15 cellular contexts compared by ENCODE assay signal in genomic region chr10:46441837-46442278, GRCh38. TPM values are rescaled to one million over a fixed set of nuclear protein-coding genes. Genes with fewer than 3 reads are reported as not detected.
DNase-seq lines count a peak whose midpoint lies in the region; ATAC-seq, FAIRE-seq and TF ChIP-seq lines count a peak whose summit lies in the region.
"Not testable (repeated sequence)": the region's sequence is repeated elsewhere in the genome, so short reads cannot be mapped to it uniquely, and the experiment has no call there.
"Had no signal": no experiment of that assay in that cellular context is flagged by ENCODE, and none has a peak within 500 bp of the region (broad histone marks: within the 10 kb centered on the region; RNA-seq: fewer than 3 reads in every experiment).

No MANE protein-coding gene starts in this region.

- H3K9me1 ChIP-seq in K562 (ENCODE audit: control insufficient read depth, insufficient read depth, low read length) = not testable (repeated sequence)

- not testable (repeated sequence) for H2BK15ac ChIP-seq in mesenchymal stem cell (ENCODE audit: low read depth, poor library complexity, severe bottlenecking)

- not testable (repeated sequence) for H3K27ac ChIP-seq in Panc1 (ENCODE audit: low read length); K562 (ENCODE audit: extremely low read depth, low read depth, low read length); mesenchymal stem cell (ENCODE audit: low read length, poor library complexity, severe bottlenecking)
- H3K27ac ChIP-seq in rectal smooth muscle tissue (ENCODE audit: low read depth, low read length) = peak overlapping the region; percentile 27

- in situ Hi-C loops in Panc1 (cut with HindIII; ENCODE audit: low pct_unique_long_range_greater_than_20kb, low sequenced_read_pairs) = not testable (repeated sequence)
- in situ Hi-C loops in K562 (cut with MboI) = loop anchor here (5.0 kb wide), 1 partner anchor 1500 kb away; no protein-coding TSS in a partner anchor

- H3K79me2 ChIP-seq in K562 (ENCODE audit: control insufficient read depth, insufficient read depth, low read length) = not testable (repeated sequence)

- not testable (repeated sequence) for H2AFZ ChIP-seq in K562 (ENCODE audit: low read depth, low read length); mesenchymal stem cell (ENCODE audit: low read depth, low read length)

- not testable (repeated sequence) for H3K4me3 ChIP-seq in BE2C (ENCODE audit: low read depth, low read length); Panc1 (ENCODE audit: low read depth in 2 of 2, low read length in 2 of 2); K562; fibroblast of the aortic adventitia (ENCODE audit: low read depth, low read length); mesenchymal stem cell (ENCODE audit: insufficient read depth in 1 of 2, low read depth in 1 of 2, low read length in 2 of 2); rectal smooth muscle tissue (ENCODE audit: low read length)

- TF ChIP-seq CTCF in BE2C (IDR thresholded peaks at IDR 0.05; ENCODE audit: low read depth, low read length); Panc1 (IDR thresholded peaks at IDR 0.05); K562 (IDR thresholded peaks at IDR 0.05 in 2 of 3, conservative IDR thresholded peaks at IDR 0.05 in 1 of 3; ENCODE audit: insufficient read depth in 2 of 3, low read depth in 1 of 3, low read length in 3 of 3); fibroblast of the aortic adventitia (IDR thresholded peaks at IDR 0.05; ENCODE audit: insufficient read depth, low read length): not testable (repeated sequence)

- not testable (repeated sequence) for H2BK5ac ChIP-seq in mesenchymal stem cell (ENCODE audit: low read depth, low read length, poor library complexity, severe bottlenecking)

- not testable (repeated sequence) for H3K14ac ChIP-seq in mesenchymal stem cell (ENCODE audit: low read length in 2 of 2)

- H4K8ac ChIP-seq in mesenchymal stem cell (ENCODE audit: low read length) = not testable (repeated sequence)

- H2AK5ac ChIP-seq in mesenchymal stem cell (ENCODE audit: low read length, severe bottlenecking) = not testable (repeated sequence)

- H3K18ac ChIP-seq in mesenchymal stem cell (ENCODE audit: low read depth in 1 of 2, low read length in 2 of 2) = not testable (repeated sequence)

- H4K20me1 ChIP-seq in K562 (replicated peaks; ENCODE audit: control insufficient read depth, insufficient read depth, low read length) = not testable (repeated sequence)

- WGBS in K562 (ENCODE audit: insufficient coverage, low coverage, missing lambda C conversion rate) = 0% methylated on average over 5 of the region's 7 CpGs
- 42% methylated on average over 3 of the region's 7 CpGs for WGBS in mesenchymal stem cell

- not testable (repeated sequence) for H3K79me1 ChIP-seq in mesenchymal stem cell (replicated peaks; ENCODE audit: low read length, poor library complexity, severe bottlenecking)

- peak; percentile 78 for FAIRE-seq in K562 (lab: Jason Lieb, UNC)

- TF ChIP-seq RAD21 in K562 (CRISPR knock-in tag; conservative IDR thresholded peaks at IDR 0.05 in 1 of 2, IDR thresholded peaks at IDR 0.05 in 1 of 2) = not testable (repeated sequence)

- DNase-seq in BE2C = peak; percentile 37
- DNase-seq in HPDE6-E6E7 (ENCODE audit: extremely low spot score) = peak; percentile 46
- DNase-seq in Panc1 (ENCODE audit: low read depth, low spot score) = not testable (repeated sequence)
- peak in 3 of 4 experiments; percentile 11 to 65 (median 21) for DNase-seq in K562 (ENCODE audit: extremely low read depth in 1 of 4, low spot score in 3 of 4)
- DNase-seq in fibroblast of the aortic adventitia (ENCODE audit: low read depth) = peak; percentile 26
- DNase-seq in iPS-NIHi11 (ENCODE audit: low spot score) = peak; percentile 2
- DNase-seq in mesenchymal stem cell = peak; percentile 1

- not testable (repeated sequence) for TF ChIP-seq POLR2A in K562 (conservative IDR thresholded peaks at IDR 0.05)

- not testable (repeated sequence) for H3K4me1 ChIP-seq in BE2C; Panc1 (ENCODE audit: control insufficient read depth, insufficient read depth, low read length); K562 (replicated peaks in 1 of 2; ENCODE audit: control insufficient read depth in 2 of 2, insufficient read depth in 2 of 2, low read length in 2 of 2); mesenchymal stem cell (ENCODE audit: control insufficient read depth, insufficient read depth, low read depth, low read length); rectal smooth muscle tissue (ENCODE audit: control insufficient read depth, insufficient read depth, low read length)

- intact Hi-C loops in Panc1 (cut with micrococcal nuclease; ENCODE audit: unreplicated experiment); K562 (cut with micrococcal nuclease): not testable (repeated sequence)

- H3K9me3 ChIP-seq in BE2C; Panc1 (ENCODE audit: control insufficient read depth, insufficient read depth, low read depth, low read length); K562 (replicated peaks; ENCODE audit: control insufficient read depth, insufficient read depth, low read depth, low read length); mesenchymal stem cell (ENCODE audit: control insufficient read depth, low read length): not testable (repeated sequence)

- not testable (repeated sequence) for BruUV-seq in Panc1 (replicated peaks; lab: Mats Ljungman, UMichigan); K562 (replicated peaks; lab: Mats Ljungman, UMichigan)

- not testable (repeated sequence) for H3K4me2 ChIP-seq in K562 (ENCODE audit: insufficient read depth, low read length); mesenchymal stem cell (ENCODE audit: low read length, poor library complexity, severe bottlenecking)

- not testable (repeated sequence) for H4K91ac ChIP-seq in mesenchymal stem cell (ENCODE audit: low read length)

- TF ChIP-seq EP300 in K562 (IDR thresholded peaks at IDR 0.05; ENCODE audit: low read length) = not testable (repeated sequence)

- not testable (repeated sequence) for H3K23ac ChIP-seq in mesenchymal stem cell (ENCODE audit: low read length in 2 of 2)

- not testable (repeated sequence) for H3K4ac ChIP-seq in mesenchymal stem cell (ENCODE audit: low read depth in 1 of 2, low read length in 2 of 2)

- ATAC-seq in Panc1 (peak; percentile 54), K562 (peak; percentile 84)

- not testable (repeated sequence) for H2BK12ac ChIP-seq in mesenchymal stem cell (ENCODE audit: low read length in 2 of 2)

- not testable (repeated sequence) for H3K9ac ChIP-seq in K562 (ENCODE audit: insufficient read depth in 1 of 2, low read depth in 2 of 2, low read length in 2 of 2); mesenchymal stem cell (ENCODE audit: low read length); rectal smooth muscle tissue (ENCODE audit: low read length)

- not testable (repeated sequence) for H3K36me3 ChIP-seq in BE2C; Panc1 (ENCODE audit: control insufficient read depth, insufficient read depth, low read length); K562 (ENCODE audit: control insufficient read depth, insufficient read depth, low read length); mesenchymal stem cell (ENCODE audit: control insufficient read depth in 1 of 2, insufficient read depth in 2 of 2, low read depth in 1 of 2, low read length in 2 of 2); rectal smooth muscle tissue (ENCODE audit: control insufficient read depth, insufficient read depth, low read length)

- H3K27me3 ChIP-seq in BE2C; Panc1 (ENCODE audit: control insufficient read depth, insufficient read depth, low read length); K562 (ENCODE audit: control insufficient read depth in 2 of 2, insufficient read depth in 2 of 2, low read length in 2 of 2); mesenchymal stem cell (ENCODE audit: control insufficient read depth in 1 of 2, insufficient read depth in 1 of 2, low read length in 2 of 2); rectal smooth muscle tissue (ENCODE audit: control insufficient read depth, insufficient read depth, low read length): not testable (repeated sequence)

- CTCF ChIA-PET in Panc1 (lab: Charles Lee); K562 (lab: Yijun Ruan, JAX; ENCODE audit: low intra/inter-chr PET ratio): not testable (repeated sequence)

- not testable (repeated sequence) for H2BK120ac ChIP-seq in mesenchymal stem cell (ENCODE audit: low read depth, low read length)

- POLR2A ChIA-PET in Panc1 (lab: Charles Lee); K562 (lab: Yijun Ruan, JAX): not testable (repeated sequence)

TF ChIP-seq in K562, 482 proteins besides CTCF, POLR2A, EP300 and RAD21 (continues in another document):
- peak; percentile 39; the same call in 1 of the 2 replicates for TF ChIP-seq TAL1 (IDR thresholded peaks at IDR 0.05)

RNA-seq across cellular contexts. Expression of gene NPY4R, which starts 23.9 kb away (rescaled TPM):
- not detected for polyA plus RNA-seq in BE2C (2012; ENCODE audit: insufficient read depth, insufficient read length, low read depth)
- total RNA-seq in Panc1 (2021; ENCODE audit: unreplicated experiment) (2.2 TPM), K562 (2014; rRNA removed) (not detected in 2 replicates), K562 (2014; rRNA removed; fragmentation: Illumina TruSeq; extraction: Trizol) (not detected in 2 replicates), K562 (2015; rRNA removed; fragmentation: Illumina TruSeq; extraction: Trizol) (not detected in 2 replicates), K562 (2021) (not detected in 2 replicates), fibroblast of the aortic adventitia (ENCODE audit: low replicate concordance) (not detected in 2 replicates)
- 1.3 TPM for polyA plus RNA-seq in Panc1 (2012; ENCODE audit: insufficient read length)
- total RNA-seq in K562 (2011; cell fraction: chromatin; rRNA removed; ENCODE audit: low replicate concordance) = not detected in 2 replicates
- total RNA-seq in K562 (2011; cell fraction: nucleolus; rRNA removed) = not detected in 2 replicates
- not detected in 2 replicates for total RNA-seq in K562 (2011; cell fraction: nucleoplasm; rRNA removed)
- polyA plus RNA-seq in K562 (2011; rRNA removed) (not detected in 2 replicates), K562 (2014; fragmentation: Illumina TruSeq; extraction: Trizol) (not detected in 2 replicates), K562 (2014; fragmentation: Nextera tagmentation; extraction: Ambion mirVana) (not detected), K562 (2014; rRNA removed) (not detected in 2 replicates)
- not detected in 2 replicates for polyA plus RNA-seq in K562 (2011; cell fraction: cytosol; rRNA removed)
- polyA plus RNA-seq in K562 (2011; cell fraction: nucleus; rRNA removed) = not detected in 2 replicates
- not detected in 2 replicates for polyA plus RNA-seq in K562 (2012)
- not detected in 2 replicates for polyA minus RNA-seq in K562 (2011; rRNA and poly(A)+ RNA removed)
- polyA minus RNA-seq in K562 (2011; cell fraction: cytosol; rRNA and poly(A)+ RNA removed) = not detected in 2 replicates
- not detected in 2 replicates for polyA minus RNA-seq in K562 (2011; cell fraction: nucleus; rRNA and poly(A)+ RNA removed)
- polyA plus RNA-seq in mesenchymal stem cell (2013, experiment 1 of 2) = 0.03 TPM
- polyA plus RNA-seq in mesenchymal stem cell (2013, experiment 2 of 2) = not detected
- total RNA-seq: activated CD4-positive, alpha-beta T cell treated with anti-CD3 and anti-CD28 coated beads, Interleukin-2, amount 10 ng/mL, durations not matched to agents 7 days and 5 days; breast epithelium; glomerular endothelial cell; H9; myocyte; RPMI7951 had no signal
- polyA plus RNA-seq: CD14-positive monocyte had no signal
